In genomic region chr6:144013486-144013909, GRCh38 we compare ENCODE assay signal across 8 cellular contexts. TPM values are rescaled to one million over a fixed set of nuclear protein-coding genes. Genes with fewer than 3 reads are reported as not detected.
A peak's percentile ranks its signal among the peaks of the same experiment; 100 is the strongest.
DNase-seq lines count a peak whose midpoint lies in the region; ATAC-seq and TF ChIP-seq lines count a peak whose summit lies in the region.

No MANE protein-coding gene starts in this region.

- H4K5ac ChIP-seq in IMR-90 (ENCODE audit: low read depth, low read length): no peak overlapping the region

- H2BK20ac ChIP-seq in IMR-90 (ENCODE audit: low read depth, low read length): no peak overlapping the region

- in situ Hi-C loops in IMR-90 (cut with MboI; ENCODE audit: low sequenced_read_pairs): loop anchor here (5.0 to 25.0 kb wide), 2 partner anchors 436 to 1326 kb away; no protein-coding TSS in a partner anchor

- H2BK15ac ChIP-seq in IMR-90 (ENCODE audit: low read depth, low read length): no peak overlapping the region

- CTCF ChIA-PET in IMR-90 (lab: Yijun Ruan, JAX): interaction anchor here (0.6 to 2.3 kb wide), 17 partner anchors 13 to 468 kb away, joined by 3 to 23 read pairs (median 4); no protein-coding TSS in a partner anchor

- H3K27ac ChIP-seq in IMR-90 (ENCODE audit: insufficient read depth, low read length): no peak overlapping the region
- no peak overlapping the region for H3K27ac ChIP-seq in neural cell (ENCODE audit: low read length)
- H3K27ac ChIP-seq in thoracic aorta: no peak overlapping the region

- no peak overlapping the region for H2BK5ac ChIP-seq in IMR-90 (ENCODE audit: low read depth, low read length, poor library complexity, severe bottlenecking)

- dilution Hi-C loops in IMR-90 (cut with HindIII; ENCODE audit: low sequenced_read_pairs, unreplicated experiment): no loop called here

- TF ChIP-seq CTCF in IMR-90 (conservative IDR thresholded peaks at IDR 0.05; ENCODE audit: low read depth, low read length): peak; percentile 93
- peak; percentile 97 for TF ChIP-seq CTCF in fibroblast of mammary gland (conservative IDR thresholded peaks at IDR 0.05; ENCODE audit: control insufficient read depth, insufficient read depth, low read depth, low read length)
- TF ChIP-seq CTCF in neural cell (IDR thresholded peaks at IDR 0.05; ENCODE audit: poor library complexity, severe bottlenecking): peak; percentile 93
- TF ChIP-seq CTCF in thoracic aorta (IDR thresholded peaks at IDR 0.05): peak; percentile 89

- H3K9me3 ChIP-seq in IMR-90 (ENCODE audit: control insufficient read depth, insufficient read depth, low read length): no peaks in the 10 kb centered on the region
- no peaks in the 10 kb centered on the region for H3K9me3 ChIP-seq in neural cell (ENCODE audit: low read length)
- H3K9me3 ChIP-seq in thoracic aorta: no peaks in the 10 kb centered on the region

- no peak overlapping the region for H2BK120ac ChIP-seq in IMR-90 (ENCODE audit: low read depth, low read length)

- no peaks in the 10 kb centered on the region for H3K9me1 ChIP-seq in IMR-90 (ENCODE audit: insufficient read depth, low read length)

- H4K8ac ChIP-seq in IMR-90 (ENCODE audit: low read depth in 2 of 2, low read length in 2 of 2): no peak overlapping the region

- no peak overlapping the region for H3K14ac ChIP-seq in IMR-90 (replicated peaks; ENCODE audit: low read depth, low read length)

- H4K91ac ChIP-seq in IMR-90 (ENCODE audit: insufficient read depth, low read depth, low read length): no peak overlapping the region

- no peak overlapping the region for H3K4ac ChIP-seq in IMR-90 (ENCODE audit: low read depth, low read length)

- H2AK5ac ChIP-seq in IMR-90 (ENCODE audit: low read depth, low read length): peak overlapping the region; percentile 62; the same call in 1 of the 2 replicates

- H3K9ac ChIP-seq in IMR-90 (ENCODE audit: low read depth, low read length) (no peak overlapping the region), neural cell (ENCODE audit: low read length) (no peak overlapping the region)

- TF ChIP-seq EP300 in neural cell (conservative IDR thresholded peaks at IDR 0.05; ENCODE audit: poor library complexity, severe bottlenecking): no peak

- H3K4me1 ChIP-seq in IMR-90 (ENCODE audit: control insufficient read depth, insufficient read depth, low read length): peaks cover 2% of the 10 kb centered on the region; the same call in 1 of the 2 replicates
- H3K4me1 ChIP-seq in thoracic aorta (ENCODE audit: control insufficient read depth in 1 of 2, low read depth in 2 of 2): peaks cover 0 to 7% of the 10 kb centered on the region in 2 donors

- H3K36me3 ChIP-seq in IMR-90 (ENCODE audit: control insufficient read depth, insufficient read depth, low read length) (no peaks in the 10 kb centered on the region), neural cell (ENCODE audit: insufficient read depth, low read length) (no peaks in the 10 kb centered on the region), thoracic aorta (no peaks in the 10 kb centered on the region)

- POLR2A ChIA-PET in IMR-90 (lab: Charles Lee; ENCODE audit: unreplicated experiment): no interaction called here

- no peaks in the 10 kb centered on the region for H3K79me2 ChIP-seq in neural cell (replicated peaks; ENCODE audit: insufficient read depth, low read length)

- 100% methylated on average over 1 of the region's 8 CpGs; no CpG with 5 or more reads in 1 of the 2 experiments for WGBS in IMR-90 (ENCODE audit: extremely low coverage in 2 of 2, insufficient read length in 1 of 2), 2 experiments

- TF ChIP-seq POLR2A in IMR-90 (IDR thresholded peaks at IDR 0.05; ENCODE audit: low read depth, low read length): no peak

- H3K79me1 ChIP-seq in IMR-90 (ENCODE audit: low read depth in 1 of 2, low read length in 2 of 2): no peaks in the 10 kb centered on the region

- H2AK9ac ChIP-seq in IMR-90 (replicated peaks; ENCODE audit: low read depth, low read length, poor library complexity): no peak overlapping the region

- no peak overlapping the region for H3K4me3 ChIP-seq in IMR-90 (ENCODE audit: insufficient read depth, low read depth, low read length)
- no peak overlapping the region for H3K4me3 ChIP-seq in fibroblast of mammary gland (ENCODE audit: control insufficient read depth, low read depth, low read length)
- no peak overlapping the region for H3K4me3 ChIP-seq in neural cell (ENCODE audit: low read length)
- H3K4me3 ChIP-seq in thoracic aorta: no peak overlapping the region

- DNase-seq in ELF-1 (ENCODE audit: low read depth, low spot score) (peak; percentile 79), IMR-90 (peak; percentile 71), OCI-M2 (lab: John Stamatoyannopoulos, UW; ENCODE audit: unreplicated experiment) (peak; percentile 79), fibroblast of mammary gland (ENCODE audit: low read depth) (peak; percentile 83), thoracic aorta (ENCODE audit: low spot score) (peak; percentile 30)
- peak; percentile 62 for DNase-seq in activated T-cell treated with anti-CD3 and anti-CD28 coated beads, Interleukin-2, amount 50 U/mL, for 1 hour

- H4K20me1 ChIP-seq in IMR-90 (ENCODE audit: insufficient read depth, low read length) (no peaks in the 10 kb centered on the region), neural cell (ENCODE audit: insufficient read depth) (no peaks in the 10 kb centered on the region)

- no TSS peak for BruUV-seq in IMR-90 (replicated peaks; lab: Mats Ljungman, UMichigan)

- H3K18ac ChIP-seq in IMR-90 (ENCODE audit: low read depth, low read length): no peak overlapping the region

- ATAC-seq in IMR-90 (ENCODE audit: low read depth) (peak; percentile 90), thoracic aorta (ENCODE audit: insufficient number of reproducible peaks, low FRiP score, low read depth) (no peak), HG03139 (IDR thresholded peaks at IDR 0.05; ENCODE audit: unreplicated experiment) (no peak)

- H3K27me3 ChIP-seq in IMR-90 (ENCODE audit: control insufficient read depth, insufficient read depth, low read length): peaks cover 2% of the 10 kb centered on the region
- no peaks in the 10 kb centered on the region for H3K27me3 ChIP-seq in neural cell (ENCODE audit: insufficient read depth, low read depth, low read length)
- H3K27me3 ChIP-seq in thoracic aorta (replicated peaks; ENCODE audit: insufficient read depth): no peaks in the 10 kb centered on the region

- H3K4me2 ChIP-seq in IMR-90 (ENCODE audit: low read depth, low read length) (no peak overlapping the region), neural cell (ENCODE audit: low read length) (no peak overlapping the region)

- H2AFZ ChIP-seq in IMR-90 (replicated peaks; ENCODE audit: low read length, poor library complexity): peak overlapping the region; percentile 16
- H2AFZ ChIP-seq in neural cell (ENCODE audit: low read depth, low read length): no peak overlapping the region

- H3F3A ChIP-seq in neural cell (ENCODE audit: insufficient read depth, low read length, poor library complexity, severe bottlenecking): no peaks in the 10 kb centered on the region

- no peak overlapping the region for H3K23ac ChIP-seq in IMR-90 (ENCODE audit: low read depth, low read length)

- intact Hi-C loops in IMR-90 (cut with micrococcal nuclease): loop anchor here (1.0 to 10.0 kb wide), 5 partner anchors 73 to 569 kb away; partner anchors contain the start of genes LTV1 and PHACTR2

- H3K9me2 ChIP-seq in neural cell (ENCODE audit: insufficient read depth, low read length): no peaks in the 10 kb centered on the region

- TF ChIP-seq RAD21 in IMR-90 (IDR thresholded peaks at IDR 0.05; ENCODE audit: low read length) (peak; percentile 93), neural cell (conservative IDR thresholded peaks at IDR 0.05) (peak; percentile 94)

- H3K56ac ChIP-seq in IMR-90 (ENCODE audit: extremely low read depth, insufficient read depth, low read length): no peak overlapping the region

TF ChIP-seq in IMR-90, 13 proteins besides CTCF, POLR2A, EP300 and RAD21:
- TF ChIP-seq CHD1 (IDR thresholded peaks at IDR 0.05; ENCODE audit: low read depth, low read length): no peak
- TF ChIP-seq SMC3 (IDR thresholded peaks at IDR 0.05; ENCODE audit: low read depth, low read length): peak; percentile 95

TF ChIP-seq in neural cell, 6 proteins besides CTCF, POLR2A, EP300 and RAD21:
- peak; percentile 97 for TF ChIP-seq SMC3 (conservative IDR thresholded peaks at IDR 0.05; ENCODE audit: poor library complexity)
- TF ChIP-seq REST (IDR thresholded peaks at IDR 0.05; ENCODE audit: borderline replicate concordance): no peak
- no peak for TF ChIP-seq TAF1 (IDR thresholded peaks at IDR 0.05; ENCODE audit: low read depth)
- no peak for TF ChIP-seq POLR2AphosphoS5 (IDR thresholded peaks at IDR 0.05)
TF ChIP-seq in neural cell: peak in this region for 1.

RNA-seq across cellular contexts. Expression of gene PLAGL1, which starts 5.4 kb away (rescaled TPM):
- total RNA-seq in IMR-90 (2012; rRNA removed): 15.3 and 23.3 TPM in 2 replicates
- polyA plus RNA-seq in IMR-90 (2012; rRNA removed): 73.4 and 73.8 TPM in 2 replicates
- 36.3 and 46.1 TPM in 2 replicates for polyA plus RNA-seq in IMR-90 (2012; cell fraction: cytosol; rRNA removed)
- polyA plus RNA-seq in IMR-90 (2012; cell fraction: nucleus; rRNA removed; ENCODE audit: low replicate concordance): 316 and 398 TPM in 2 replicates
- polyA plus RNA-seq in neural cell: 22.3 and 34.0 TPM in 2 replicates
- polyA minus RNA-seq in neural cell: 17.0 and 28.8 TPM in 2 replicates
- 10 to 100 TPM; 33.6 to 74.7 TPM for total RNA-seq in thoracic aorta

Comparison
In these comparisons a context has a peak if more than half of its experiments do, and no peak if none do; other contexts are left out.
1. DNase-seq: peak in every context shown above with its lines; median percentile 83 in fibroblast of mammary gland; 79 in ELF-1; 79 in OCI-M2; 71 in IMR-90; 62 in activated T-cell treated with anti-CD3 and anti-CD28 coated beads, Interleukin-2, amount 50 U/mL, for 1 hour; 30 in thoracic aorta.